In the genomic region with DNA sequence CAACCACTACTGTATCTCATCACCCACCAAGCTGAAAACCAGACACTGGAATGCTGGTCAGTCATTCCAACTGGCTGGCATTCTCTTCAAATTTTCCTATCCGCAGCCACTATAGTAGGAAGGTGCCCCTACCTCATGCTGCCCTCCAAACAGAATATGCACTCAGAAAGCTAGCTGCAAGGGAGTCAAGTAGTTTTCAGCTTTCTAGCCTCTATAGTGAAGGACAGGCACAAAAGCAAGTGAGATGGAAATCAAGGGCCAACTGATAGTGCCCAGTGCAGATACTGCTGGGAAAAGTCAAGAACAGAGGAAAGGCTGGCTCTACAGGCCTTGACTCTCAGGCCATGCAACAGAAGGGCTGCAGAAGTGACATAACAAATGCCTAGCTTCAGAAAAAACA, we compare ENCODE assay signal across 16 cellular contexts.
DNase-seq lines count a peak whose midpoint lies in the region; ATAC-seq and TF ChIP-seq lines count a peak whose summit lies in the region.
"Had no signal": no experiment of that assay in that cellular context is flagged by ENCODE, and none has a peak within 500 bp of the region (broad histone marks: within the 10 kb centered on the region; RNA-seq: fewer than 3 reads in every experiment).

No MANE protein-coding gene starts in this region.

- H3K4me3 ChIP-seq in coronary artery: no peak overlapping the region

- no peak for ATAC-seq in stimulated activated effector memory CD8-positive, alpha-beta T cell treated with anti-CD3 and anti-CD28 coated beads, Interleukin-12 subunit alpha, Interleukin-12 subunit beta, amount 100 ng/mL, for 72 hours
- ATAC-seq in GM19023 (IDR thresholded peaks at IDR 0.05; ENCODE audit: unreplicated experiment): no peak
- ATAC-seq: CD8-positive, alpha-beta T cell had no signal

- peaks cover 3% of the 10 kb centered on the region for H3K9me3 Mint-ChIP-seq in stimulated activated effector memory CD8-positive, alpha-beta T cell treated with anti-CD3 and anti-CD28 coated beads, Interleukin-12 subunit alpha, Interleukin-12 subunit beta, amount 100 ng/mL, for 72 hours

- no peak overlapping the region for H3K27ac ChIP-seq in coronary artery
- H3K27ac ChIP-seq: 22Rv1; BLaER1 treated with 17β-estradiol and CSF1 and Interleukin-3, amounts not matched to agents 10 nM and 100 nM had no signal

- peak overlapping the region; percentile 73 for H3K27ac Mint-ChIP-seq in stimulated activated effector memory CD8-positive, alpha-beta T cell treated with anti-CD3 and anti-CD28 coated beads, Interleukin-12 subunit alpha, Interleukin-12 subunit beta, amount 100 ng/mL, for 72 hours
- H3K27ac Mint-ChIP-seq: CD8-positive, alpha-beta T cell; H9 had no signal

- no peaks in the 10 kb centered on the region for H3K4me1 Mint-ChIP-seq in stimulated activated effector memory CD8-positive, alpha-beta T cell treated with anti-CD3 and anti-CD28 coated beads, Interleukin-12 subunit alpha, Interleukin-12 subunit beta, amount 100 ng/mL, for 72 hours
- H3K4me1 Mint-ChIP-seq: H9 had no signal

- TF ChIP-seq CTCF in coronary artery (IDR thresholded peaks at IDR 0.05): no peak

- peaks cover 78% of the 10 kb centered on the region for H3K36me3 Mint-ChIP-seq in stimulated activated effector memory CD8-positive, alpha-beta T cell treated with anti-CD3 and anti-CD28 coated beads, Interleukin-12 subunit alpha, Interleukin-12 subunit beta, amount 100 ng/mL, for 72 hours

- DNase-seq in DMS53 (lab: John Stamatoyannopoulos, UW) (peak; percentile 10), DMS53 treated with DMSO at 0.1 percent for 48 hours (lab: John Stamatoyannopoulos, UW; ENCODE audit: unreplicated experiment) (no peak), OCI-M1 (lab: John Stamatoyannopoulos, UW) (peak; percentile 17), coronary artery (ENCODE audit: low spot score) (peak; percentile 29), amygdala (lab: John Stamatoyannopoulos, UW) (no peak), NCI-H2171 (lab: John Stamatoyannopoulos, UW) (no peak)
- no peak for DNase-seq in stimulated activated effector memory CD8-positive, alpha-beta T cell treated with anti-CD3 and anti-CD28 coated beads, Interleukin-12 subunit alpha, Interleukin-12 subunit beta, amount 100 ng/mL, for 72 hours (ENCODE audit: low spot score in 2 of 2)
- DNase-seq: Calu3; CD8-positive, alpha-beta T cell; DMS 273 treated with DMSO at 0.1 percent for 48 hours; DMS79; GDM1; H9 had no signal

- no peak overlapping the region for H3K4me3 Mint-ChIP-seq in stimulated activated effector memory CD8-positive, alpha-beta T cell treated with anti-CD3 and anti-CD28 coated beads, Interleukin-12 subunit alpha, Interleukin-12 subunit beta, amount 100 ng/mL, for 72 hours
- H3K4me3 Mint-ChIP-seq: CD8-positive, alpha-beta T cell; H9 had no signal

Comparison
In these comparisons a context has a peak if more than half of its experiments do, and no peak if none do; other contexts are left out.
1. DNase-seq: peak in DMS53 (single experiment), OCI-M1 (single experiment) and coronary artery (single experiment); none in DMS53 treated with DMSO at 0.1 percent for 48 hours (single experiment), stimulated activated effector memory CD8-positive, alpha-beta T cell treated with anti-CD3 and anti-CD28 coated beads, Interleukin-12 subunit alpha, Interleukin-12 subunit beta, amount 100 ng/mL, for 72 hours (0 of 2), amygdala (0 of 56) and NCI-H2171 (single experiment).